Comparison of ENCODE assay signal across 8 cellular contexts in the genomic region with DNA sequence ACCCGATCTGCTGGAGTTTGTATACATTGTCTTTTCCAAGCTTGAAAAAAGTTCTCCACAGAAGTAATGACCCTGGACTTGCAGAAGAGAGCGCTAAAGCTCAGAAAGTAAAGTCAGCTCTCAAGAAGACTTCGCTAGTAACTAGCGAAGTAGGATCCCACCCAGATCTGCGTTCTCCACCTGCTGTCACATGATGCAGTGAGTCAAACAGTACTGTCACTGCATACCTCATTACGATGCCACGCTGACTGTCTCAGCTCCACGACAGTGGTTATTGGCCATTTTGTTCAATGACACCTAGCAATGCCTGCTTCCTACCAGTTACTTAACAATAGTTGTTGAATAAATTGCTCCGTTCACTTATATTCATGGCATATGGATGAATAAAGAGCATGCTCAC. TPM values are rescaled to one million over a fixed set of nuclear protein-coding genes. Genes with fewer than 3 reads are reported as not detected.
DNase-seq lines count a peak whose midpoint lies in the region; ATAC-seq and TF ChIP-seq lines count a peak whose summit lies in the region.

No MANE protein-coding gene starts in this region.

- no peak overlapping the region for H3K27ac Mint-ChIP-seq in activated naive CD8-positive, alpha-beta T cell treated with anti-CD3 and anti-CD28 coated beads for 36 hours

- peaks cover 47% of the 10 kb centered on the region for H3K27me3 Mint-ChIP-seq in activated naive CD8-positive, alpha-beta T cell treated with anti-CD3 and anti-CD28 coated beads for 36 hours

- peaks cover 2 to 7% of the 10 kb centered on the region in 2 donors for H3K4me1 ChIP-seq in gastrocnemius medialis

- in situ Hi-C loops in gastrocnemius medialis (cut with MboI; ENCODE audit: low sequenced_read_pairs in 4 of 4) = loop anchor here in 1 of 4 donors (10.0 to 25.0 kb wide), 2 partner anchors 56 to 224 kb away; a partner anchor contains a TSS

- DNase-seq in AG10803 (ENCODE audit: low read depth) (peak; percentile 86), NCI-H510A (lab: John Stamatoyannopoulos, UW) (peak; percentile 72), left ventricle myocardium superior (no peak), gastrocnemius medialis (peak in 1 of 2 donors; percentile 51)
- DNase-seq in activated naive CD8-positive, alpha-beta T cell treated with anti-CD3 and anti-CD28 coated beads for 36 hours = peak; percentile 20

- H3K36me3 Mint-ChIP-seq in activated naive CD8-positive, alpha-beta T cell treated with anti-CD3 and anti-CD28 coated beads for 36 hours = no peaks in the 10 kb centered on the region

- peaks cover 6% of the 10 kb centered on the region for H3K4me1 Mint-ChIP-seq in activated naive CD8-positive, alpha-beta T cell treated with anti-CD3 and anti-CD28 coated beads for 36 hours

- no peaks in the 10 kb centered on the region for H3K9me3 ChIP-seq in gastrocnemius medialis

- intact Hi-C loops in left ventricle myocardium superior (cut with micrococcal nuclease) = loop anchor here (5.0 kb wide), 2 partner anchors 54 to 469 kb away; no protein-coding TSS in a partner anchor
- intact Hi-C loops in gastrocnemius medialis (cut with DNase I; ENCODE audit: low total_unique reads) = loop anchor here (1.0 to 5.0 kb wide), 3 partner anchors 14 to 467 kb away; a partner anchor contains a TSS

- TF ChIP-seq CTCF in AG10803 (conservative IDR thresholded peaks at IDR 0.05; ENCODE audit: low read length) (peak; percentile 89), gastrocnemius medialis (IDR thresholded peaks at IDR 0.05 in 4 of 5, conservative IDR thresholded peaks at IDR 0.05 in 1 of 5) (peak; percentile 32 to 68 (median 55))

- no peak overlapping the region for H3K4me3 Mint-ChIP-seq in activated naive CD8-positive, alpha-beta T cell treated with anti-CD3 and anti-CD28 coated beads for 36 hours

- H3K9me3 Mint-ChIP-seq in activated naive CD8-positive, alpha-beta T cell treated with anti-CD3 and anti-CD28 coated beads for 36 hours = no peaks in the 10 kb centered on the region

- no peaks in the 10 kb centered on the region for H3K27me3 ChIP-seq in gastrocnemius medialis

- peak overlapping the region; percentile 23; the same call in 1 of the 2 replicates for H3K4me3 ChIP-seq in AG10803 (ENCODE audit: low read length)
- no peak overlapping the region for H3K4me3 ChIP-seq in gastrocnemius medialis

- TF ChIP-seq POLR2A in gastrocnemius medialis (IDR thresholded peaks at IDR 0.05) = no peak

- H3K36me3 ChIP-seq in gastrocnemius medialis = no peaks in the 10 kb centered on the region

- ATAC-seq in GM18499 (IDR thresholded peaks at IDR 0.05; ENCODE audit: insufficient read depth, unreplicated experiment) (peak; percentile 83), HG03095 (IDR thresholded peaks at IDR 0.05; ENCODE audit: unreplicated experiment) (peak; percentile 89), left ventricle myocardium superior (peak; percentile 76), gastrocnemius medialis (peak; percentile 91 to 98), HG03439 (IDR thresholded peaks at IDR 0.05; ENCODE audit: unreplicated experiment) (no peak)

- H3K27ac ChIP-seq in gastrocnemius medialis = no peak overlapping the region

RNA-seq across cellular contexts. Expression of a gene that starts 29.7 kb away (rescaled TPM):
- total RNA-seq in activated naive CD8-positive, alpha-beta T cell treated with anti-CD3 and anti-CD28 coated beads for 36 hours = 100 to 1,000 TPM; 131 to 163 TPM
- total RNA-seq in left ventricle myocardium superior = 108 TPM
- 100 to 1,000 TPM; 133 to 292 (median 165) TPM for total RNA-seq in gastrocnemius medialis
